10 cellular contexts compared by ENCODE assay signal in genomic region chr2:204967199-204967995, GRCh38.
DNase-seq lines count a peak whose midpoint lies in the region; ATAC-seq, FAIRE-seq and TF ChIP-seq lines count a peak whose summit lies in the region.
"Had no signal": no experiment of that assay in that cellular context is flagged by ENCODE, and none has a peak within 500 bp of the region (broad histone marks: within the 10 kb centered on the region; RNA-seq: fewer than 3 reads in every experiment).

No MANE protein-coding gene starts in this region.

- no peak for FAIRE-seq in endothelial cell of umbilical vein (lab: Jason Lieb, UNC)
- no peak for FAIRE-seq in GM19239 (lab: Jason Lieb, UNC)
- no peak for FAIRE-seq in frontal cortex (lab: Jason Lieb, UNC)

- H3K27ac ChIP-seq in endothelial cell of umbilical vein (ENCODE audit: insufficient read depth, low read depth, low read length), result no peak overlapping the region

- no peaks in the 10 kb centered on the region for H3K79me2 ChIP-seq in endothelial cell of umbilical vein (ENCODE audit: control insufficient read depth, insufficient read depth, low read length)

- no peaks in the 10 kb centered on the region for H3K27me3 ChIP-seq in endothelial cell of umbilical vein (ENCODE audit: control insufficient read depth in 2 of 2, insufficient read depth in 2 of 2, low read length in 2 of 2)

- BruUV-seq in endothelial cell of umbilical vein (replicated peaks; lab: Mats Ljungman, UMichigan), result no TSS peak

- H3K9me1 ChIP-seq in endothelial cell of umbilical vein (replicated peaks; ENCODE audit: control insufficient read depth, extremely low read depth, insufficient read depth, low read length), result no peaks in the 10 kb centered on the region

- POLR2A ChIA-PET in activated CD8-positive, alpha-beta T cell treated with anti-CD3 and anti-CD28 coated beads, Interleukin-2, amount 10 ng/mL, durations not matched to agents 7 days and 5 days (lab: Charles Lee), result interaction anchor here (0.9 to 1.0 kb wide), 2 partner anchors 36 to 87 kb away, joined by 3 read pairs; no protein-coding TSS in a partner anchor
- POLR2A ChIA-PET in endothelial cell of umbilical vein (lab: Charles Lee), result interaction anchor here (0.6 kb wide), 1 partner anchor 130 kb away, joined by 3 read pairs; no protein-coding TSS in a partner anchor

- peak overlapping the region; percentile 15 for H3K4me3 Mint-ChIP-seq in activated CD8-positive, alpha-beta T cell treated with anti-CD3 and anti-CD28 coated beads, Interleukin-2, amount 10 ng/mL, durations not matched to agents 7 days and 5 days
- peak overlapping the region; percentile 20 for H3K4me3 Mint-ChIP-seq in stimulated activated naive CD8-positive, alpha-beta T cell treated with anti-CD3 and anti-CD28 coated beads, Interleukin-15, Interleukin-2, amounts not matched to agents 100 ng/mL and 50 ng/mL, for 24 hours

- H2AFZ ChIP-seq in endothelial cell of umbilical vein (ENCODE audit: low read depth, low read length), result no peak overlapping the region

- H3K36me3 ChIP-seq in endothelial cell of umbilical vein (ENCODE audit: control insufficient read depth in 2 of 2, extremely low read depth in 1 of 2, insufficient read depth in 2 of 2, low read length in 2 of 2), result no peaks in the 10 kb centered on the region

- TF ChIP-seq CTCF in endothelial cell of umbilical vein (IDR thresholded peaks at IDR 0.05; ENCODE audit: extremely low read depth in 1 of 2, insufficient read depth in 1 of 2, low read depth in 1 of 2, low read length in 2 of 2), result no peak

- no peaks in the 10 kb centered on the region for H4K20me1 ChIP-seq in endothelial cell of umbilical vein (replicated peaks; ENCODE audit: control insufficient read depth, extremely low read depth, insufficient read depth, low read length)

- peaks cover 54% of the 10 kb centered on the region for H3K4me1 Mint-ChIP-seq in activated CD8-positive, alpha-beta T cell treated with anti-CD3 and anti-CD28 coated beads, Interleukin-2, amount 10 ng/mL, durations not matched to agents 7 days and 5 days (ENCODE audit: low read depth)
- H3K4me1 Mint-ChIP-seq in stimulated activated naive CD8-positive, alpha-beta T cell treated with anti-CD3 and anti-CD28 coated beads, Interleukin-15, Interleukin-2, amounts not matched to agents 100 ng/mL and 50 ng/mL, for 24 hours (ENCODE audit: low read depth), result peaks cover 54% of the 10 kb centered on the region

- peak; percentile 93 for ATAC-seq in activated CD8-positive, alpha-beta T cell treated with anti-CD3 and anti-CD28 coated beads, Interleukin-2, amount 10 ng/mL, durations not matched to agents 7 days and 5 days
- no peak for ATAC-seq in GM18505 (IDR thresholded peaks at IDR 0.05; ENCODE audit: unreplicated experiment)

- TF ChIP-seq POLR2A in endothelial cell of umbilical vein (IDR thresholded peaks at IDR 0.05; ENCODE audit: low read depth, low read length), result no peak
- TF ChIP-seq POLR2A in GM18505 (IDR thresholded peaks at IDR 0.05; ENCODE audit: borderline replicate concordance, extremely low read depth, insufficient read depth, insufficient read length), result no peak

- DNase-seq in NCI-H2227 (lab: John Stamatoyannopoulos, UW; ENCODE audit: unreplicated experiment) (peak; percentile 15), NCI-H2227 treated with DMSO at 0.1 percent for 48 hours (lab: John Stamatoyannopoulos, UW) (no peak), endothelial cell of umbilical vein (ENCODE audit: low read depth, low spot score) (peak; percentile 8), GM19239 (ENCODE audit: insufficient read length, low spot score) (no peak), frontal cortex (ENCODE audit: low spot score in 2 of 2) (no peak)
- DNase-seq in activated CD8-positive, alpha-beta T cell treated with anti-CD3 and anti-CD28 coated beads, Interleukin-2, amount 10 ng/mL, durations not matched to agents 7 days and 5 days, result peak; percentile 79
- DNase-seq: kidney glomerular epithelial cell, NCI-H510A treated with DMSO at 0.1 percent for 48 hours had no signal

- no peaks in the 10 kb centered on the region for H3K9me3 ChIP-seq in endothelial cell of umbilical vein (replicated peaks; ENCODE audit: control insufficient read depth, insufficient read depth, low read length)

- dilution Hi-C loops in endothelial cell of umbilical vein (cut with MboI; ENCODE audit: extremely low pct_ligation_motif_present, low sequenced_read_pairs), result no loop called here

- H3K36me3 Mint-ChIP-seq in activated CD8-positive, alpha-beta T cell treated with anti-CD3 and anti-CD28 coated beads, Interleukin-2, amount 10 ng/mL, durations not matched to agents 7 days and 5 days (ENCODE audit: low read depth), result peaks cover 46% of the 10 kb centered on the region
- no peaks in the 10 kb centered on the region for H3K36me3 Mint-ChIP-seq in stimulated activated naive CD8-positive, alpha-beta T cell treated with anti-CD3 and anti-CD28 coated beads, Interleukin-15, Interleukin-2, amounts not matched to agents 100 ng/mL and 50 ng/mL, for 24 hours (ENCODE audit: low read depth)

- H3K27ac Mint-ChIP-seq in activated CD8-positive, alpha-beta T cell treated with anti-CD3 and anti-CD28 coated beads, Interleukin-2, amount 10 ng/mL, durations not matched to agents 7 days and 5 days, result peak overlapping the region; percentile 92
- H3K27ac Mint-ChIP-seq in stimulated activated naive CD8-positive, alpha-beta T cell treated with anti-CD3 and anti-CD28 coated beads, Interleukin-15, Interleukin-2, amounts not matched to agents 100 ng/mL and 50 ng/mL, for 24 hours, result peak overlapping the region; percentile 21

- CTCF ChIA-PET in activated CD8-positive, alpha-beta T cell treated with anti-CD3 and anti-CD28 coated beads, Interleukin-2, amount 10 ng/mL, durations not matched to agents 7 days and 5 days (lab: Charles Lee), result interaction anchor here (0.8 to 1.9 kb wide), 6 partner anchors 12 to 163 kb away, joined by 3 to 10 read pairs (median 4); no protein-coding TSS in a partner anchor
- CTCF ChIA-PET in endothelial cell of umbilical vein (lab: Charles Lee), result interaction anchor here (1.1 to 1.6 kb wide), 4 partner anchors 11 to 708 kb away, joined by 3 to 4 read pairs (median 3); no protein-coding TSS in a partner anchor

- no peak overlapping the region for H3K4me3 ChIP-seq in endothelial cell of umbilical vein (replicated peaks in 1 of 3; ENCODE audit: insufficient read depth in 1 of 3, low read depth in 1 of 3, low read length in 3 of 3)

- H3K9ac ChIP-seq in endothelial cell of umbilical vein (replicated peaks; ENCODE audit: extremely low read depth, insufficient read depth, low read length), result no peak overlapping the region

- H3K4me1 ChIP-seq in endothelial cell of umbilical vein (ENCODE audit: control insufficient read depth, extremely low read depth, insufficient read depth, low read length), result no peaks in the 10 kb centered on the region

- intact Hi-C loops in endothelial cell of umbilical vein (cut with micrococcal nuclease), result no loop called here

- H3K4me2 ChIP-seq in endothelial cell of umbilical vein (ENCODE audit: insufficient read depth, low read length), result no peak overlapping the region

- H3K9me3 Mint-ChIP-seq in activated CD8-positive, alpha-beta T cell treated with anti-CD3 and anti-CD28 coated beads, Interleukin-2, amount 10 ng/mL, durations not matched to agents 7 days and 5 days (ENCODE audit: insufficient read depth), result peaks cover 13% of the 10 kb centered on the region
- H3K9me3 Mint-ChIP-seq in stimulated activated naive CD8-positive, alpha-beta T cell treated with anti-CD3 and anti-CD28 coated beads, Interleukin-15, Interleukin-2, amounts not matched to agents 100 ng/mL and 50 ng/mL, for 24 hours, result peaks cover 7% of the 10 kb centered on the region

- no peaks in the 10 kb centered on the region for H3K27me3 Mint-ChIP-seq in activated CD8-positive, alpha-beta T cell treated with anti-CD3 and anti-CD28 coated beads, Interleukin-2, amount 10 ng/mL, durations not matched to agents 7 days and 5 days (ENCODE audit: low read depth)
- no peaks in the 10 kb centered on the region for H3K27me3 Mint-ChIP-seq in stimulated activated naive CD8-positive, alpha-beta T cell treated with anti-CD3 and anti-CD28 coated beads, Interleukin-15, Interleukin-2, amounts not matched to agents 100 ng/mL and 50 ng/mL, for 24 hours

TF ChIP-seq in endothelial cell of umbilical vein, 7 proteins besides CTCF, POLR2A, EP300 and RAD21:
- TF ChIP-seq EZH2 (IDR thresholded peaks at IDR 0.05; ENCODE audit: borderline replicate concordance, low read depth, low read length, severe bottlenecking), result no peak
- TF ChIP-seq MYC (IDR thresholded peaks at IDR 0.05; ENCODE audit: low read depth, low read length), result no peak

Comparison
In these comparisons a context has a peak if more than half of its experiments do, and no peak if none do; other contexts are left out.
1. DNase-seq: peak in NCI-H2227 (single experiment), activated CD8-positive, alpha-beta T cell treated with anti-CD3 and anti-CD28 coated beads, Interleukin-2, amount 10 ng/mL, durations not matched to agents 7 days and 5 days (single experiment) and endothelial cell of umbilical vein (single experiment); none in NCI-H2227 treated with DMSO at 0.1 percent for 48 hours (single experiment), GM19239 (single experiment) and frontal cortex (0 of 2).